In the genomic region with DNA sequence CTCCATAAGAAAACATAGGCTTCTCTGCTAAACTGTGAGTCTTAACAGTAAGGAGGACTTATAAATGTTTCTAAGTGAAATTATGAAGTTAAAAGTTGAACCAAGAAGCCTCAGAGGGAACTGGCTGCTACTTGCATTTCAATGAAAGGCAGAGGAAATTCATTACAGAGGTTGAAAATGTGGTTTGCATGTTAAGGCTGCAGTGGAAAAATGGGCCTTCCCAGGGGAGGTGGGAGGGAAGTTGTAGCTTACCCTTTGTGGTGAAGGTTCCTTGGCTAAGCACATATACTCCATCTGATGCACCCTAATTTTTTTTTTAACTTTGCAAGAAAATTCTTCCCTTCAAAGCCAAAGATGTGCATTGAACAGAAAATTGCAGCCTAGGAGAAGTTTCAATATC, we compare ENCODE assay signal across 15 cellular contexts.
DNase-seq lines count a peak whose midpoint lies in the region; ATAC-seq and TF ChIP-seq lines count a peak whose summit lies in the region.
"Had no signal": no experiment of that assay in that cellular context is flagged by ENCODE, and none has a peak within 500 bp of the region (broad histone marks: within the 10 kb centered on the region; RNA-seq: fewer than 3 reads in every experiment).

No MANE protein-coding gene starts in this region.

- H3K23ac ChIP-seq in H9 (ENCODE audit: insufficient read length, low read depth, low read length): no peak overlapping the region

- no peak overlapping the region for H2BK20ac ChIP-seq in H9 (ENCODE audit: low read depth, low read length, poor library complexity, severe bottlenecking)

- H3K27ac Mint-ChIP-seq in H9 (peak overlapping the region in 2 of 3 experiments; percentile 37 to 58; a peak in 3 of 7 replicates), mesothelial cell of epicardium (peak overlapping the region; percentile 30), T-helper 17 cell (no peak overlapping the region)
- peak overlapping the region; percentile 30 for H3K27ac Mint-ChIP-seq in activated T-helper 1 cell treated with anti-CD3 and anti-CD28 coated beads, Interleukin-12 subunit alpha, Interleukin-12 subunit beta, Interleukin-2, Interleukin-4 antibody, amounts not matched to agents 30 ng/mL and 10 ng/mL and 1 ng/mL, durations not matched to agents 14 hours and 24 hours and 36 hours
- H3K27ac Mint-ChIP-seq: activated T-helper 2 cell treated with anti-CD3 and anti-CD28 coated beads, Interferon-gamma antibody, Interleukin-2, Interleukin-4, amounts not matched to agents 10 μg/mL and 5 μg/mL and 100 μg/mL, durations not matched to agents 14 hours and 24 hours and 36 hours; stimulated activated naive CD8-positive, alpha-beta T cell treated with anti-CD3 and anti-CD28 coated beads, Interleukin-15, Interleukin-2, amounts not matched to agents 100 ng/mL and 50 ng/mL, for 24 hours had no signal

- H3K4me3 ChIP-seq in BLaER1 treated with 17β-estradiol and CSF1 and Interleukin-3, amounts not matched to agents 10 nM and 100 nM: no peak overlapping the region
- H3K4me3 ChIP-seq: breast epithelium, right atrium auricular region had no signal

- no peak overlapping the region for H2BK120ac ChIP-seq in H9 (ENCODE audit: low read depth, low read length, poor library complexity, severe bottlenecking)

- no peak for TF ChIP-seq CTCF in H9 (conservative IDR thresholded peaks at IDR 0.05)
- no peak for TF ChIP-seq CTCF in mesothelial cell of epicardium (IDR thresholded peaks at IDR 0.05; ENCODE audit: unreplicated experiment)

- no peak overlapping the region for H2AFZ ChIP-seq in H9 (ENCODE audit: low read length)

- H3K36me3 Mint-ChIP-seq in H9 (ENCODE audit: insufficient read depth in 1 of 3, low read depth in 3 of 3) (no peaks in the 10 kb centered on the region; a peak in 2 of 7 replicates), mesothelial cell of epicardium (no peaks in the 10 kb centered on the region), T-helper 17 cell (ENCODE audit: low read depth) (no peaks in the 10 kb centered on the region)
- no peaks in the 10 kb centered on the region for H3K36me3 Mint-ChIP-seq in activated T-helper 1 cell treated with anti-CD3 and anti-CD28 coated beads, Interleukin-12 subunit alpha, Interleukin-12 subunit beta, Interleukin-2, Interleukin-4 antibody, amounts not matched to agents 30 ng/mL and 10 ng/mL and 1 ng/mL, durations not matched to agents 14 hours and 24 hours and 36 hours (ENCODE audit: low read depth)
- H3K36me3 Mint-ChIP-seq: CD4-positive, alpha-beta memory T cell had no signal

- intact Hi-C loops in activated T-helper 1 cell treated with anti-CD3 and anti-CD28 coated beads, Interleukin-12 subunit alpha, Interleukin-12 subunit beta, Interleukin-2, Interleukin-4 antibody, amounts not matched to agents 30 ng/mL and 10 ng/mL and 1 ng/mL, durations not matched to agents 14 hours and 24 hours and 36 hours (cut with micrococcal nuclease): no loop called here

- peaks cover 3% of the 10 kb centered on the region for H3K79me1 ChIP-seq in H9 (ENCODE audit: insufficient read depth, low read depth, low read length, poor library complexity, severe bottlenecking)

- H3K23me2 ChIP-seq in H9 (ENCODE audit: insufficient read length, low read depth, low read length, poor library complexity, severe bottlenecking): no peaks in the 10 kb centered on the region

- H3K4me1 Mint-ChIP-seq in H9 (peaks cover 66 to 74% of the 10 kb centered on the region in 2 experiments), mesothelial cell of epicardium (peaks cover 52% of the 10 kb centered on the region), T-helper 17 cell (peaks cover 5% of the 10 kb centered on the region)
- peaks cover 31% of the 10 kb centered on the region for H3K4me1 Mint-ChIP-seq in activated T-helper 1 cell treated with anti-CD3 and anti-CD28 coated beads, Interleukin-12 subunit alpha, Interleukin-12 subunit beta, Interleukin-2, Interleukin-4 antibody, amounts not matched to agents 30 ng/mL and 10 ng/mL and 1 ng/mL, durations not matched to agents 14 hours and 24 hours and 36 hours (ENCODE audit: low read depth)

- H3K36me3 ChIP-seq in BLaER1 treated with 17β-estradiol and CSF1 and Interleukin-3, amounts not matched to agents 10 nM and 100 nM: peaks cover 0 to 5% (median 0%) of the 10 kb centered on the region in 11 experiments; a peak in 1 of 22 replicates
- H3K36me3 ChIP-seq: breast epithelium, right atrium auricular region had no signal

- no peak overlapping the region for H2AK5ac ChIP-seq in H9 (ENCODE audit: insufficient read length, low read length)

- H4K5ac ChIP-seq in H9 (ENCODE audit: insufficient read length, low read depth, low read length): no peak overlapping the region

- DNase-seq in H9 (no peak), mesothelial cell of epicardium (ENCODE audit: low spot score in 2 of 2, unreplicated experiment in 2 of 2) (no peak), T-helper 17 cell (no peak), DMS53 treated with DMSO at 0.1 percent for 48 hours (lab: John Stamatoyannopoulos, UW; ENCODE audit: unreplicated experiment) (no peak)
- DNase-seq in activated T-helper 1 cell treated with anti-CD3 and anti-CD28 coated beads, Interleukin-12 subunit alpha, Interleukin-12 subunit beta, Interleukin-2, Interleukin-4 antibody, amounts not matched to agents 30 ng/mL and 10 ng/mL and 1 ng/mL, durations not matched to agents 14 hours and 24 hours and 36 hours (ENCODE audit: low spot score): no peak
- DNase-seq: activated CD4-positive, alpha-beta T cell treated with anti-CD3 and anti-CD28 coated beads for 4 hours; CD4-positive, alpha-beta memory T cell; GF-D8 had no signal

- H3K4me1 ChIP-seq in BLaER1 treated with 17β-estradiol and CSF1 and Interleukin-3, amounts not matched to agents 10 nM and 100 nM: peaks cover 11 to 26% (median 22%) of the 10 kb centered on the region in 10 experiments; a peak in 19 of 20 replicates
- peaks cover 10% of the 10 kb centered on the region for H3K4me1 ChIP-seq in H9 (ENCODE audit: insufficient read depth, low read length)
- H3K4me1 ChIP-seq: breast epithelium had no signal

- no peak overlapping the region for H2BK15ac ChIP-seq in H9 (ENCODE audit: low read depth, low read length)

- H3K79me2 ChIP-seq in H9 (ENCODE audit: insufficient read depth, low read length): peaks cover 2% of the 10 kb centered on the region; the same call in 1 of the 2 replicates

- no peak overlapping the region for H3T11ph ChIP-seq in H9 (ENCODE audit: low read length)

- no peak overlapping the region for H3K56ac ChIP-seq in H9 (ENCODE audit: insufficient read length, low read depth, low read length)

- H3K27me3 ChIP-seq in BLaER1 treated with 17β-estradiol and CSF1 and Interleukin-3, amounts not matched to agents 10 nM and 100 nM: no peaks in the 10 kb centered on the region
- H3K27me3 ChIP-seq in H9 (ENCODE audit: insufficient read depth, low read length): no peaks in the 10 kb centered on the region
- H3K27me3 ChIP-seq: breast epithelium, right atrium auricular region had no signal

- no peak overlapping the region for H2BK12ac ChIP-seq in H9 (ENCODE audit: insufficient read length, low read depth, low read length)

- no peak overlapping the region for H2BK5ac ChIP-seq in H9 (ENCODE audit: insufficient read length, low read length)

- no peak overlapping the region for H4K91ac ChIP-seq in H9 (ENCODE audit: insufficient read length, low read depth, low read length)

- H3K4ac ChIP-seq in H9 (ENCODE audit: low read depth, low read length): no peak overlapping the region

- H3K14ac ChIP-seq in H9 (ENCODE audit: insufficient read depth, low read length): no peak overlapping the region

- no peak overlapping the region for H3K18ac ChIP-seq in H9 (ENCODE audit: insufficient read length, low read depth, low read length)

- H3K9me3 Mint-ChIP-seq in H9: peaks cover 0 to 2% of the 10 kb centered on the region in 2 experiments; a peak in 2 of 5 replicates
- no peaks in the 10 kb centered on the region for H3K9me3 Mint-ChIP-seq in activated T-helper 1 cell treated with anti-CD3 and anti-CD28 coated beads, Interleukin-12 subunit alpha, Interleukin-12 subunit beta, Interleukin-2, Interleukin-4 antibody, amounts not matched to agents 30 ng/mL and 10 ng/mL and 1 ng/mL, durations not matched to agents 14 hours and 24 hours and 36 hours
- no peaks in the 10 kb centered on the region for H3K9me3 Mint-ChIP-seq in mesothelial cell of epicardium
- H3K9me3 Mint-ChIP-seq: activated T-helper 2 cell treated with anti-CD3 and anti-CD28 coated beads, Interferon-gamma antibody, Interleukin-2, Interleukin-4, amounts not matched to agents 10 μg/mL and 5 μg/mL and 100 μg/mL, durations not matched to agents 14 hours and 24 hours and 36 hours; CD4-positive, alpha-beta memory T cell; stimulated activated naive CD8-positive, alpha-beta T cell treated with anti-CD3 and anti-CD28 coated beads, Interleukin-15, Interleukin-2, amounts not matched to agents 100 ng/mL and 50 ng/mL, for 24 hours had no signal

- peaks cover 0 to 26% (median 0%) of the 10 kb centered on the region in 11 experiments; a peak in 2 of 22 replicates for H4K20me1 ChIP-seq in BLaER1 treated with 17β-estradiol and CSF1 and Interleukin-3, amounts not matched to agents 10 nM and 100 nM
- peaks cover 2% of the 10 kb centered on the region for H4K20me1 ChIP-seq in H9 (ENCODE audit: control insufficient read depth, insufficient read depth, insufficient read length)

- ATAC-seq in HG03442 (IDR thresholded peaks at IDR 0.05; ENCODE audit: unreplicated experiment) (no peak), T-helper 17 cell (no peak), GM21515 (IDR thresholded peaks at IDR 0.05; ENCODE audit: unreplicated experiment) (no peak)

- H3K9ac ChIP-seq in BLaER1 treated with 17β-estradiol and CSF1 and Interleukin-3, amounts not matched to agents 10 nM and 100 nM: no peak overlapping the region
- no peak overlapping the region for H3K9ac ChIP-seq in H9 (ENCODE audit: extremely low read depth, insufficient read length, low read length)

- no peak overlapping the region for H3K27ac ChIP-seq in BLaER1 treated with 17β-estradiol and CSF1 and Interleukin-3, amounts not matched to agents 10 nM and 100 nM
- no peak overlapping the region for H3K27ac ChIP-seq in H9 (ENCODE audit: insufficient read length, low read depth, low read length)
- H3K27ac ChIP-seq: breast epithelium, right atrium auricular region had no signal

- H3K9me3 ChIP-seq in BLaER1 treated with 17β-estradiol and CSF1 and Interleukin-3, amounts not matched to agents 10 nM and 100 nM (replicated peaks in 1 of 11): no peaks in the 10 kb centered on the region
- H3K9me3 ChIP-seq in H9 (ENCODE audit: control insufficient read depth, low read depth, low read length): no peaks in the 10 kb centered on the region
- no peaks in the 10 kb centered on the region for H3K9me3 ChIP-seq in T-helper 17 cell (ENCODE audit: control insufficient read depth, low read length, poor library complexity, severe bottlenecking)
- H3K9me3 ChIP-seq: breast epithelium, right atrium auricular region had no signal

- peak overlapping the region; percentile 9 to 87 (median 59); a peak in 21 of 22 replicates for H3K4me2 ChIP-seq in BLaER1 treated with 17β-estradiol and CSF1 and Interleukin-3, amounts not matched to agents 10 nM and 100 nM
- H3K4me2 ChIP-seq in H9 (ENCODE audit: insufficient read depth, insufficient read length, low read length): peak overlapping the region; percentile 18

- H3K4me3 Mint-ChIP-seq in H9: no peak overlapping the region
- H3K4me3 Mint-ChIP-seq in activated T-helper 1 cell treated with anti-CD3 and anti-CD28 coated beads, Interleukin-12 subunit alpha, Interleukin-12 subunit beta, Interleukin-2, Interleukin-4 antibody, amounts not matched to agents 30 ng/mL and 10 ng/mL and 1 ng/mL, durations not matched to agents 14 hours and 24 hours and 36 hours: no peak overlapping the region
- H3K4me3 Mint-ChIP-seq in mesothelial cell of epicardium: no peak overlapping the region
- no peak overlapping the region for H3K4me3 Mint-ChIP-seq in T-helper 17 cell
- H3K4me3 Mint-ChIP-seq: stimulated activated naive CD8-positive, alpha-beta T cell treated with anti-CD3 and anti-CD28 coated beads, Interleukin-15, Interleukin-2, amounts not matched to agents 100 ng/mL and 50 ng/mL, for 24 hours had no signal

- H3K27me3 Mint-ChIP-seq in H9 (ENCODE audit: low read depth) (no peaks in the 10 kb centered on the region), mesothelial cell of epicardium (ENCODE audit: low read depth) (no peaks in the 10 kb centered on the region), T-helper 17 cell (no peaks in the 10 kb centered on the region)
- no peaks in the 10 kb centered on the region for H3K27me3 Mint-ChIP-seq in activated T-helper 1 cell treated with anti-CD3 and anti-CD28 coated beads, Interleukin-12 subunit alpha, Interleukin-12 subunit beta, Interleukin-2, Interleukin-4 antibody, amounts not matched to agents 30 ng/mL and 10 ng/mL and 1 ng/mL, durations not matched to agents 14 hours and 24 hours and 36 hours (ENCODE audit: insufficient read depth)
- H3K27me3 Mint-ChIP-seq: CD4-positive, alpha-beta memory T cell; stimulated activated naive CD8-positive, alpha-beta T cell treated with anti-CD3 and anti-CD28 coated beads, Interleukin-15, Interleukin-2, amounts not matched to agents 100 ng/mL and 50 ng/mL, for 24 hours had no signal

- no peak overlapping the region for H4K8ac ChIP-seq in H9 (replicated peaks; ENCODE audit: insufficient read length, low read depth, low read length)
